Comparison of ENCODE assay signal across 20 cellular contexts in genomic region chr2:86286518-86286917, GRCh38. TPM values are rescaled to one million over a fixed set of nuclear protein-coding genes. Genes with fewer than 3 reads are reported as not detected.
A peak's percentile ranks its signal among the peaks of the same experiment; 100 is the strongest.
DNase-seq lines count a peak whose midpoint lies in the region; ATAC-seq, FAIRE-seq and TF ChIP-seq lines count a peak whose summit lies in the region.
"Had no signal": no experiment of that assay in that cellular context is flagged by ENCODE, and none has a peak within 500 bp of the region (broad histone marks: within the 10 kb centered on the region; RNA-seq: fewer than 3 reads in every experiment).

No MANE protein-coding gene starts in this region.

- no peaks in the 10 kb centered on the region for H3K79me2 ChIP-seq in endothelial cell of umbilical vein (ENCODE audit: control insufficient read depth, insufficient read depth, low read length)

- H3K27me3 ChIP-seq in heart right ventricle (no peaks in the 10 kb centered on the region), endothelial cell of umbilical vein (ENCODE audit: control insufficient read depth in 2 of 2, insufficient read depth in 2 of 2, low read length in 2 of 2) (peaks cover 0 to 14% of the 10 kb centered on the region in 2 experiments), neuronal stem cell (ENCODE audit: control insufficient read depth in 3 of 3, insufficient read depth in 3 of 3, low read depth in 1 of 3, low read length in 3 of 3) (peaks cover 0 to 15% (median 0%) of the 10 kb centered on the region in 3 experiments)
- H3K27me3 ChIP-seq: BLaER1 treated with 17β-estradiol and CSF1 and Interleukin-3, amounts not matched to agents 10 nM and 100 nM had no signal

- no peak overlapping the region for H3K4ac ChIP-seq in neuronal stem cell (ENCODE audit: low read length)

- POLR2A ChIA-PET in endothelial cell of umbilical vein (lab: Charles Lee): no interaction called here

- dilution Hi-C loops in endothelial cell of umbilical vein (cut with MboI; ENCODE audit: extremely low pct_ligation_motif_present, low sequenced_read_pairs): no loop called here

- intact Hi-C loops in heart right ventricle (cut with DNase I): loop anchor here in 2 of 10 donors (10.0 kb wide), 1 partner anchor 62 kb away; no protein-coding TSS in a partner anchor
- intact Hi-C loops in left ventricle myocardium superior (cut with micrococcal nuclease): no loop called here
- intact Hi-C loops in endothelial cell of umbilical vein (cut with micrococcal nuclease): no loop called here

- H3K4me3 ChIP-seq in heart right ventricle (no peak overlapping the region), endothelial cell of umbilical vein (replicated peaks in 1 of 3; ENCODE audit: insufficient read depth in 1 of 3, low read depth in 1 of 3, low read length in 3 of 3) (no peak overlapping the region), neuronal stem cell (ENCODE audit: low read length in 2 of 2) (no peak overlapping the region)
- H3K4me3 ChIP-seq: BLaER1 treated with 17β-estradiol and CSF1 and Interleukin-3, amounts not matched to agents 10 nM and 100 nM had no signal

- H3K18ac ChIP-seq in neuronal stem cell (ENCODE audit: low read length): no peak overlapping the region

- no peak overlapping the region for H2BK15ac ChIP-seq in neuronal stem cell (ENCODE audit: low read length)

- no TSS peak for BruUV-seq in endothelial cell of umbilical vein (replicated peaks; lab: Mats Ljungman, UMichigan)

- no peak for FAIRE-seq in endothelial cell of umbilical vein (lab: Jason Lieb, UNC)
- FAIRE-seq: A204.1, G401.6 had no signal

- H3K14ac ChIP-seq in neuronal stem cell (ENCODE audit: low read length): no peak overlapping the region

- H2BK12ac ChIP-seq in neuronal stem cell (ENCODE audit: low read length): peak overlapping the region; percentile 59

- no peak for TF ChIP-seq POLR2A in endothelial cell of umbilical vein (IDR thresholded peaks at IDR 0.05; ENCODE audit: low read depth, low read length)

- H3K9ac ChIP-seq in endothelial cell of umbilical vein (replicated peaks; ENCODE audit: extremely low read depth, insufficient read depth, low read length) (no peak overlapping the region), neuronal stem cell (ENCODE audit: low read depth, low read length, poor library complexity) (no peak overlapping the region)
- H3K9ac ChIP-seq: BLaER1 treated with 17β-estradiol and CSF1 and Interleukin-3, amounts not matched to agents 10 nM and 100 nM had no signal

- TF ChIP-seq CTCF in heart right ventricle (IDR thresholded peaks at IDR 0.05) (no peak), endothelial cell of umbilical vein (IDR thresholded peaks at IDR 0.05; ENCODE audit: extremely low read depth in 1 of 2, insufficient read depth in 1 of 2, low read depth in 1 of 2, low read length in 2 of 2) (no peak)

- H4K8ac ChIP-seq in neuronal stem cell (ENCODE audit: low read depth, low read length): no peak overlapping the region

- H3K79me1 ChIP-seq in neuronal stem cell (ENCODE audit: low read depth, low read length): no peaks in the 10 kb centered on the region

- no peak overlapping the region for H2BK5ac ChIP-seq in neuronal stem cell (ENCODE audit: low read length)

- CTCF ChIA-PET in endothelial cell of umbilical vein (lab: Charles Lee): interaction anchor here (0.8 to 1.2 kb wide), 2 partner anchors 9 to 12 kb away, joined by 3 to 4 read pairs; no protein-coding TSS in a partner anchor

- no peaks in the 10 kb centered on the region for H3K36me3 ChIP-seq in heart right ventricle
- no peaks in the 10 kb centered on the region for H3K36me3 ChIP-seq in endothelial cell of umbilical vein (ENCODE audit: control insufficient read depth in 2 of 2, extremely low read depth in 1 of 2, insufficient read depth in 2 of 2, low read length in 2 of 2)
- no peaks in the 10 kb centered on the region for H3K36me3 ChIP-seq in neuronal stem cell (replicated peaks in 1 of 2; ENCODE audit: control insufficient read depth in 2 of 2, insufficient read depth in 2 of 2, low read length in 2 of 2)
- H3K36me3 ChIP-seq: BLaER1 treated with 17β-estradiol and CSF1 and Interleukin-3, amounts not matched to agents 10 nM and 100 nM had no signal

- H3K9me1 ChIP-seq in endothelial cell of umbilical vein (replicated peaks; ENCODE audit: control insufficient read depth, extremely low read depth, insufficient read depth, low read length): no peaks in the 10 kb centered on the region

- ATAC-seq in heart right ventricle (peak in 6 of 8 donors; percentile 20 to 64 (median 42)), left ventricle myocardium superior (no peak), HG03432 (IDR thresholded peaks at IDR 0.05; ENCODE audit: unreplicated experiment) (no peak)

- no peaks in the 10 kb centered on the region for H3K9me3 ChIP-seq in heart right ventricle
- no peaks in the 10 kb centered on the region for H3K9me3 ChIP-seq in endothelial cell of umbilical vein (replicated peaks; ENCODE audit: control insufficient read depth, insufficient read depth, low read length)
- H3K9me3 ChIP-seq in neuronal stem cell (replicated peaks in 1 of 2; ENCODE audit: control insufficient read depth in 2 of 2, insufficient read depth in 1 of 2, low read depth in 1 of 2, low read length in 2 of 2): no peaks in the 10 kb centered on the region
- H3K9me3 ChIP-seq: BLaER1 treated with 17β-estradiol and CSF1 and Interleukin-3, amounts not matched to agents 10 nM and 100 nM had no signal

- H4K20me1 ChIP-seq in endothelial cell of umbilical vein (replicated peaks; ENCODE audit: control insufficient read depth, extremely low read depth, insufficient read depth, low read length): no peaks in the 10 kb centered on the region
- H4K20me1 ChIP-seq: BLaER1 treated with 17β-estradiol and CSF1 and Interleukin-3, amounts not matched to agents 10 nM and 100 nM had no signal

- H4K91ac ChIP-seq in neuronal stem cell (ENCODE audit: low read depth, low read length, poor library complexity): no peak overlapping the region

- no peak overlapping the region for H2BK120ac ChIP-seq in neuronal stem cell (ENCODE audit: low read depth, low read length)

- no peak overlapping the region for H2AFZ ChIP-seq in endothelial cell of umbilical vein (ENCODE audit: low read depth, low read length)
- H2AFZ ChIP-seq in neuronal stem cell (ENCODE audit: low read length): no peak overlapping the region

- H3K4me1 ChIP-seq in heart right ventricle (peaks cover 0 to 64% (median 27%) of the 10 kb centered on the region in 9 donors), endothelial cell of umbilical vein (ENCODE audit: control insufficient read depth, extremely low read depth, insufficient read depth, low read length) (no peaks in the 10 kb centered on the region), neuronal stem cell (ENCODE audit: control insufficient read depth in 2 of 2, insufficient read depth in 1 of 2, low read depth in 1 of 2, low read length in 2 of 2) (peaks cover 4 to 24% of the 10 kb centered on the region in 2 donors)

- WGBS in heart right ventricle, 2 donors: 24 to 46% methylated on average over 3 of the region's 3 CpGs
- WGBS in neuronal stem cell (ENCODE audit: extremely low coverage in 2 of 2, insufficient read length in 2 of 2, insufficient replicate concordance in 1 of 2), 2 donors: no CpG with 5 or more reads among the region's 3 CpGs

- DNase-seq in heart right ventricle (no peak), left ventricle myocardium superior (no peak), endothelial cell of umbilical vein (ENCODE audit: low read depth, low spot score) (peak; percentile 17), neuronal stem cell (ENCODE audit: low spot score) (no peak), activated gamma-delta T cell treated with Interleukin-2 at 50 U/mL for 16 hours (no peak), glomerular visceral epithelial cell (ENCODE audit: extremely low spot score) (no peak)
- DNase-seq: CD8-positive, alpha-beta memory T cell; DND-41; H9; NCI-H1105 treated with DMSO at 0.1 percent for 48 hours; NCI-H187 treated with DMSO at 0.1 percent for 48 hours; NCI-H345; NCI-H526 had no signal

- no peak overlapping the region for H3K4me2 ChIP-seq in endothelial cell of umbilical vein (ENCODE audit: insufficient read depth, low read length)
- no peak overlapping the region for H3K4me2 ChIP-seq in neuronal stem cell (ENCODE audit: insufficient read depth, low read length, poor library complexity, severe bottlenecking)

- no peak overlapping the region for H3K23ac ChIP-seq in neuronal stem cell (ENCODE audit: low read depth, low read length, poor library complexity)

- no peak overlapping the region for H2AK5ac ChIP-seq in neuronal stem cell (ENCODE audit: low read depth, low read length)

- peak overlapping the region in 2 of 10 donors; percentile 14 to 26 for H3K27ac ChIP-seq in heart right ventricle
- H3K27ac ChIP-seq in endothelial cell of umbilical vein (ENCODE audit: insufficient read depth, low read depth, low read length): no peak overlapping the region
- no peak overlapping the region for H3K27ac ChIP-seq in neuronal stem cell (replicated peaks; ENCODE audit: low read length)
- H3K27ac ChIP-seq: BLaER1 treated with 17β-estradiol and CSF1 and Interleukin-3, amounts not matched to agents 10 nM and 100 nM; RWPE1 had no signal

TF ChIP-seq in endothelial cell of umbilical vein, 7 proteins besides CTCF, POLR2A, EP300 and RAD21 (continues in another document):
- TF ChIP-seq EZH2 (IDR thresholded peaks at IDR 0.05; ENCODE audit: borderline replicate concordance, low read depth, low read length, severe bottlenecking): no peak
- TF ChIP-seq JUN (IDR thresholded peaks at IDR 0.05; ENCODE audit: borderline replicate concordance, insufficient read depth, insufficient read length, low read depth): no peak
- no peak for TF ChIP-seq POLR2AphosphoS5 (IDR thresholded peaks at IDR 0.05; ENCODE audit: insufficient read depth, low read depth, low read length)
- TF ChIP-seq MAX (IDR thresholded peaks at IDR 0.05; ENCODE audit: insufficient read depth, insufficient read length): no peak
- TF ChIP-seq GATA2 (IDR thresholded peaks at IDR 0.05; ENCODE audit: insufficient read depth, insufficient read length, low read depth, low read length): no peak

RNA-seq across cellular contexts. Expression of gene REEP1, which starts 50.9 kb away (rescaled TPM):
- total RNA-seq in heart right ventricle: 10 to 100 TPM; 15.2 to 30.5 (median 26.2) TPM
- polyA plus RNA-seq in heart right ventricle: 10 to 100 TPM; 15.4 to 20.9 TPM
- total RNA-seq in left ventricle myocardium superior: 21.3 TPM
- 0.21 and 0.53 TPM in 2 replicates for total RNA-seq in endothelial cell of umbilical vein
- 0.11 and 0.24 TPM in 2 replicates for polyA plus RNA-seq in endothelial cell of umbilical vein
- 0.22 and 0.34 TPM in 2 replicates for polyA plus RNA-seq in endothelial cell of umbilical vein (2011; cell fraction: cytosol; rRNA removed)
- polyA plus RNA-seq in endothelial cell of umbilical vein (2011; cell fraction: nucleus; rRNA removed): 0.12 and 0.15 TPM in 2 replicates
- 0.20 and 0.52 TPM in 2 replicates for polyA plus RNA-seq in endothelial cell of umbilical vein (2012)
- polyA minus RNA-seq in endothelial cell of umbilical vein: 0.17 and 0.90 TPM in 2 replicates
- 6.5 TPM for polyA minus RNA-seq in endothelial cell of umbilical vein (2011; cell fraction: cytosol; rRNA and poly(A)+ RNA removed)
- 0.24 TPM in 1 of 2 replicates, not detected in the other for polyA minus RNA-seq in endothelial cell of umbilical vein (2011; cell fraction: nucleus; rRNA and poly(A)+ RNA removed)
- 1.6 TPM for polyA plus RNA-seq in neuronal stem cell (2013, experiment 1 of 2)
- 1.5 TPM for polyA plus RNA-seq in neuronal stem cell (2013, experiment 2 of 2)
- total RNA-seq: HT1080 had no signal
- polyA plus RNA-seq: CD8-positive, alpha-beta memory T cell; IgD-negative memory B cell had no signal

Comparison
In these comparisons a context has a peak if more than half of its experiments do, and no peak if none do; other contexts are left out.
1. ATAC-seq: peak in heart right ventricle (6 of 8); none in left ventricle myocardium superior (single experiment) and HG03432 (single experiment).
2. RNA of gene REEP1, which starts 50.9 kb away (total RNA-seq): 15.2 to 30.5 TPM in heart right ventricle and 21.3 TPM in left ventricle myocardium superior (single experiment); 0.21 to 0.53 TPM in endothelial cell of umbilical vein; every median in the first group is over 10 times any median in the second.